Comparison of ENCODE assay signal across 38 cellular contexts in the genomic region with DNA sequence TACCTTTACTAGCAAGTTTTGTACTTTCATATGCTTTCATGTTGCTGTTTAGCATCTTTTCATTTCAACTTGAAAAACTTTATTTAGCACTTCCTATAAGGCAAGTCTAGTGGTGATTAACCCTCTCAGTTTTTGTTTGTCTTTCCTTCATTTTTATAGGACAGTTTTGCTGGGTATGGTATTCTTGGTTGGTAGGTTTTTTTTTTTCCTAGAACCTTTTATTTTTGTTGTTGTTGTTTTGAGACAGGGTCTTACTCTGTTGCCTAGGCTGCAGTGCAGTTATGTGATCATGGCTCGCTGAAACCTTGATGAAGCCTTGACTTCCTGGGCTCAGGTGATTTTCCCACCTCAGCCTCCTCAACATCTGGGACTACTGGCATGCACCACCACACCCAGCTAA. TPM values are rescaled to one million over a fixed set of nuclear protein-coding genes. Genes with fewer than 3 reads are reported as not detected.
"Had no signal": no experiment of that assay in that cellular context is flagged by ENCODE, and none has a peak within 500 bp of the region (broad histone marks: within the 10 kb centered on the region; RNA-seq: fewer than 3 reads in every experiment).

No MANE protein-coding gene starts in this region.

- H3K27ac ChIP-seq: KMS-11 had no signal

- H3K4me3 ChIP-seq: MG63 had no signal

- H3K36me3 ChIP-seq: MG63 had no signal

- DNase-seq: MG63, MM.1S, MV-4-11, NCI-H1048, NCI-H1092, NCI-H1092 treated with DMSO at 0.1 percent for 48 hours, NCI-H1105, NCI-H1105 treated with DMSO at 0.1 percent for 48 hours, NCI-H1417, NCI-H1417 treated with DMSO at 0.1 percent for 48 hours, NCI-H1436, NCI-H1436 treated with DMSO at 0.1 percent for 48 hours, NCI-H146, NCI-H1694, NCI-H1694 treated with DMSO at 0.1 percent for 48 hours, NCI-H187, NCI-H187 treated with DMSO at 0.1 percent for 48 hours, NCI-H1930, NCI-H2029, NCI-H2029 treated with DMSO at 0.1 percent for 48 hours, NCI-H2081, NCI-H2081 treated with DMSO at 0.1 percent for 48 hours, NCI-H2107, NCI-H2171, NCI-H2171 treated with DMSO at 0.1 percent for 48 hours, NCI-H2227 treated with DMSO at 0.1 percent for 48 hours, NCI-H226, NCI-H345, NCI-H446, NCI-H446 treated with DMSO at 0.1 percent for 48 hours, NCI-H510A, NCI-H510A treated with DMSO at 0.1 percent for 48 hours, NCI-H524 had no signal

- H3K4me2 ChIP-seq: KMS-11 had no signal

- H3K9ac ChIP-seq: KMS-11 had no signal

- H3K27me3 ChIP-seq: MG63 had no signal

RNA-seq across cellular contexts. Expression of gene SLC5A1, which starts 29.9 kb away (rescaled TPM):
- total RNA-seq: LHCN-M2, M059J, MCF 10A, NCI-H460 had no signal
